In genomic region chr2:90207454-90208058, GRCh38 we compare ENCODE assay signal across 10 cellular contexts.
DNase-seq lines count a peak whose midpoint lies in the region; ATAC-seq, FAIRE-seq and TF ChIP-seq lines count a peak whose summit lies in the region.
"Had no signal": no experiment of that assay in that cellular context is flagged by ENCODE, and none has a peak within 500 bp of the region (broad histone marks: within the 10 kb centered on the region; RNA-seq: fewer than 3 reads in every experiment).

No MANE protein-coding gene starts in this region.

- DNase-seq in A549 (ENCODE audit: low read depth in 1 of 2, low spot score in 1 of 2) (peak; percentile 18 to 31), GM12891 (ENCODE audit: insufficient read length, low spot score) (peak; percentile 1), dermis blood vessel endothelial cell (peak; percentile 30), omental fat pad (ENCODE audit: low spot score) (no peak)
- DNase-seq in Jurkat, Clone E6-1 (ENCODE audit: low read depth, low spot score), result peak; percentile 32
- DNase-seq in stimulated activated naive CD8-positive, alpha-beta T cell treated with anti-CD3 and anti-CD28 coated beads, Interleukin-15, Interleukin-2, amounts not matched to agents 100 U/mL and 50 U/mL, for 24 hours, result no peak
- DNase-seq: activated naive CD4-positive, alpha-beta T cell treated with Interleukin-2 at 50 U/mL for 16 hours; NCI-H187 treated with DMSO at 0.1 percent for 48 hours had no signal

- TF ChIP-seq CTCF in A549 (IDR thresholded peaks at IDR 0.05) (peak; percentile 43), omental fat pad (IDR thresholded peaks at IDR 0.05) (no peak)

- H3K4me3 ChIP-seq in A549, result no peak overlapping the region
- H3K4me3 ChIP-seq in Jurkat, Clone E6-1 (ENCODE audit: low read length), result no peak overlapping the region

- H3K4me2 ChIP-seq in A549, result no peak overlapping the region

- H3K27ac ChIP-seq in A549, result no peak overlapping the region

- TF ChIP-seq EP300 in A549 (IDR thresholded peaks at IDR 0.05), result no peak

- ATAC-seq in A549 (peak; percentile 81 to 85; a peak in 5 of 6 replicates), GM19035 (IDR thresholded peaks at IDR 0.05; ENCODE audit: unreplicated experiment) (no peak), omental fat pad (ENCODE audit: low FRiP score) (no peak), HG03342 (IDR thresholded peaks at IDR 0.05; ENCODE audit: unreplicated experiment) (no peak)
- ATAC-seq in stimulated activated naive CD8-positive, alpha-beta T cell treated with anti-CD3 and anti-CD28 coated beads, Interleukin-15, Interleukin-2, amounts not matched to agents 100 U/mL and 50 U/mL, for 24 hours, result no peak

- POLR2A ChIA-PET in A549 (lab: Yijun Ruan, JAX), result no interaction called here

- FAIRE-seq in A549 (lab: Jason Lieb, UNC), result no peak
- peak; percentile 50 for FAIRE-seq in GM12891 (lab: Jason Lieb, UNC)

- H3K4me1 ChIP-seq in A549, result no peaks in the 10 kb centered on the region

- no peaks in the 10 kb centered on the region for H3K9me3 ChIP-seq in A549

- no peak for TF ChIP-seq POLR2A in A549 (IDR thresholded peaks at IDR 0.05; ENCODE audit: low read length)
- TF ChIP-seq POLR2A in GM12891 (IDR thresholded peaks at IDR 0.05; ENCODE audit: low read depth, low read length), result no peak

- WGBS in A549 (ENCODE audit: missing lambda C conversion rate), result 0% methylated on average over 1 of the region's 1 CpG

- CTCF ChIA-PET in A549 (lab: Yijun Ruan, JAX), result interaction anchor here (0.6 kb wide), 1 partner anchor 117 kb away, joined by 3 read pairs; no protein-coding TSS in a partner anchor

- peak; percentile 20 to 41; a peak in 2 of 5 replicates for TF ChIP-seq RAD21 in A549 (conservative IDR thresholded peaks at IDR 0.05 in 1 of 2, IDR thresholded peaks at IDR 0.05 in 1 of 2)

TF ChIP-seq in A549, 52 proteins besides CTCF, POLR2A, EP300 and RAD21:
- TF ChIP-seq CHD2 (IDR thresholded peaks at IDR 0.05; ENCODE audit: low read length, partially characterized antibody), result no peak
- 0 out of 3 replicates have a peak, but pooled peaks have one; percentile 15 for TF ChIP-seq SMC3 (IDR thresholded peaks at IDR 0.05)

TF ChIP-seq in GM12891, 5 proteins besides CTCF, POLR2A, EP300 and RAD21:
- TF ChIP-seq TAF1 (IDR thresholded peaks at IDR 0.05; ENCODE audit: low read depth, low read length) (no peak), POLR2AphosphoS5 (IDR thresholded peaks at IDR 0.05; ENCODE audit: low read depth, low read length) (no peak), PAX5 (IDR thresholded peaks at IDR 0.05; ENCODE audit: insufficient read depth, low read length, severe bottlenecking) (no peak), POU2F2 (IDR thresholded peaks at IDR 0.05; ENCODE audit: low read depth, low read length) (no peak), SPI1 (IDR thresholded peaks at IDR 0.05; ENCODE audit: low read depth, low read length) (no peak)

Comparison
In these comparisons a context has a peak if more than half of its experiments do, and no peak if none do; other contexts are left out.
1. ATAC-seq: peak in A549 (2 of 2); none in GM19035 (single experiment), omental fat pad (single experiment), stimulated activated naive CD8-positive, alpha-beta T cell treated with anti-CD3 and anti-CD28 coated beads, Interleukin-15, Interleukin-2, amounts not matched to agents 100 U/mL and 50 U/mL, for 24 hours (single experiment) and HG03342 (single experiment).
2. DNase-seq: peak in A549 (2 of 2), GM12891 (single experiment), Jurkat, Clone E6-1 (single experiment) and dermis blood vessel endothelial cell (single experiment); none in omental fat pad (single experiment) and stimulated activated naive CD8-positive, alpha-beta T cell treated with anti-CD3 and anti-CD28 coated beads, Interleukin-15, Interleukin-2, amounts not matched to agents 100 U/mL and 50 U/mL, for 24 hours (single experiment).